2 cellular contexts compared by ENCODE assay signal in the genomic region with DNA sequence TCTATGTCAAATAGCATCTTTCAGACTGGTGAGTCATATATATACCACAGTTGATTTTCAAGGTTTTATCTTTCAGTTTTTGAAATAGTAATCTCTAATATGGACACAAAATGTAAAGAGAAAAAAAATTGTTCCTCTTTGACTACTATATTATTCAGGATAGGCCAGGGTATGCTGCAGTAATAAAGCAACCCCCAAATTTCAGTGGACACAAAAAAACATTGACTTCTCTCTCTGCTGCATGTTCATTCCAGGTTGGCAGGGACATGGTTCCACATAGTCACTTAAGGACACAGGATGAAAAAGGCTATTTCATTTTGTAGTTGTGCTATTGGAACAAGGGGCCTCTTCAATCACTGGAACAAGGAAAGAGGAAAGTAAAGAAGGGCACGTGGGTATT.
TF ChIP-seq lines count a peak whose summit lies in the region.

No MANE protein-coding gene starts in this region.

TF ChIP-seq in IMR-90, 13 proteins besides CTCF, POLR2A, EP300 and RAD21:
- TF ChIP-seq ELK1 (IDR thresholded peaks at IDR 0.05; ENCODE audit: borderline replicate concordance, low read depth, low read length) (no peak), MXI1 (IDR thresholded peaks at IDR 0.05; ENCODE audit: borderline replicate concordance, low read depth, low read length) (no peak), FOS (IDR thresholded peaks at IDR 0.05; ENCODE audit: low read depth, low read length) (no peak), NFE2L2 (IDR thresholded peaks at IDR 0.05; ENCODE audit: low read depth, low read length) (no peak)
TF ChIP-seq in IMR-90: peak in this region for 0.

TF ChIP-seq in endothelial cell of umbilical vein, 7 proteins besides CTCF, POLR2A, EP300 and RAD21:
- no peak for TF ChIP-seq EZH2 (IDR thresholded peaks at IDR 0.05; ENCODE audit: borderline replicate concordance, low read depth, low read length, severe bottlenecking)
- no peak for TF ChIP-seq MYC (IDR thresholded peaks at IDR 0.05; ENCODE audit: low read depth, low read length)
- no peak for TF ChIP-seq FOS (IDR thresholded peaks at IDR 0.05; ENCODE audit: borderline replicate concordance, insufficient read depth, low read length)
- peak; percentile 9 for TF ChIP-seq JUN (IDR thresholded peaks at IDR 0.05; ENCODE audit: borderline replicate concordance, insufficient read depth, insufficient read length, low read depth)
